9 cellular contexts compared by ENCODE assay signal in genomic region chr11:63491240-63491587, GRCh38. TPM values are rescaled to one million over a fixed set of nuclear protein-coding genes. Genes with fewer than 3 reads are reported as not detected.
DNase-seq lines count a peak whose midpoint lies in the region; ATAC-seq and TF ChIP-seq lines count a peak whose summit lies in the region.
"Had no signal": no experiment of that assay in that cellular context is flagged by ENCODE, and none has a peak within 500 bp of the region (broad histone marks: within the 10 kb centered on the region; RNA-seq: fewer than 3 reads in every experiment).

No MANE protein-coding gene starts in this region.

- peaks cover 4% of the 10 kb centered on the region for H3K9me3 Mint-ChIP-seq in activated CD4-positive, alpha-beta T cell treated with anti-CD3 and anti-CD28 coated beads, Interleukin-2, amount 10 ng/mL, durations not matched to agents 7 days and 5 days
- peaks cover 2% of the 10 kb centered on the region for H3K9me3 Mint-ChIP-seq in dendritic cell treated with granulocyte-macrophage colony-stimulating factor and Interleukin-4, amounts not matched to agents 40 ng/mL and 50 ng/mL, for 4 days

- no peak overlapping the region for H3K27ac Mint-ChIP-seq in activated CD4-positive, alpha-beta T cell treated with anti-CD3 and anti-CD28 coated beads, Interleukin-2, amount 10 ng/mL, durations not matched to agents 7 days and 5 days
- H3K27ac Mint-ChIP-seq in dendritic cell treated with granulocyte-macrophage colony-stimulating factor and Interleukin-4, amounts not matched to agents 40 ng/mL and 50 ng/mL, for 4 days, result no peak overlapping the region

- H3K27me3 ChIP-seq in thymus (ENCODE audit: control insufficient read depth, insufficient read depth), result peaks cover 3% of the 10 kb centered on the region

- no peaks in the 10 kb centered on the region for H3K36me3 ChIP-seq in mesodermal cell (ENCODE audit: control insufficient read depth, insufficient read depth, low read length)
- no peaks in the 10 kb centered on the region for H3K36me3 ChIP-seq in thymus (ENCODE audit: control insufficient read depth, insufficient read depth)

- H3K27me3 Mint-ChIP-seq in activated CD4-positive, alpha-beta T cell treated with anti-CD3 and anti-CD28 coated beads, Interleukin-2, amount 10 ng/mL, durations not matched to agents 7 days and 5 days, result peaks cover 58% of the 10 kb centered on the region
- H3K27me3 Mint-ChIP-seq in dendritic cell treated with granulocyte-macrophage colony-stimulating factor and Interleukin-4, amounts not matched to agents 40 ng/mL and 50 ng/mL, for 4 days, result peaks cover 38% of the 10 kb centered on the region

- peaks cover 11% of the 10 kb centered on the region for H3K4me1 Mint-ChIP-seq in activated CD4-positive, alpha-beta T cell treated with anti-CD3 and anti-CD28 coated beads, Interleukin-2, amount 10 ng/mL, durations not matched to agents 7 days and 5 days
- peaks cover 36% of the 10 kb centered on the region for H3K4me1 Mint-ChIP-seq in dendritic cell treated with granulocyte-macrophage colony-stimulating factor and Interleukin-4, amounts not matched to agents 40 ng/mL and 50 ng/mL, for 4 days (ENCODE audit: low read depth)

- DNase-seq in activated CD4-positive, alpha-beta T cell treated with anti-CD3 and anti-CD28 coated beads, Interleukin-2, amount 10 ng/mL, durations not matched to agents 7 days and 5 days, result no peak
- no peak for DNase-seq in activated CD4-positive, alpha-beta T cell treated with anti-CD3 and anti-CD28 coated beads for 48 hours
- DNase-seq in HEK293T (ENCODE audit: extremely low spot score), result no peak

- H3K36me3 Mint-ChIP-seq in activated CD4-positive, alpha-beta T cell treated with anti-CD3 and anti-CD28 coated beads, Interleukin-2, amount 10 ng/mL, durations not matched to agents 7 days and 5 days (ENCODE audit: low read depth), result no peaks in the 10 kb centered on the region
- no peaks in the 10 kb centered on the region for H3K36me3 Mint-ChIP-seq in dendritic cell treated with granulocyte-macrophage colony-stimulating factor and Interleukin-4, amounts not matched to agents 40 ng/mL and 50 ng/mL, for 4 days (ENCODE audit: low read depth)

- peak overlapping the region; percentile 7 for H3K4me3 ChIP-seq in mesodermal cell (ENCODE audit: extremely low read depth, insufficient read depth, low read length, poor library complexity, severe bottlenecking)
- H3K4me3 ChIP-seq in thymus (ENCODE audit: low read length), result peak overlapping the region; percentile 57

- no peak overlapping the region for H3K27ac ChIP-seq in mesodermal cell (ENCODE audit: low read depth, low read length, severe bottlenecking)
- H3K27ac ChIP-seq in thymus (ENCODE audit: low read depth), result no peak overlapping the region
- H3K27ac ChIP-seq: epithelial cell of prostate had no signal

- H3K4me3 Mint-ChIP-seq in activated CD4-positive, alpha-beta T cell treated with anti-CD3 and anti-CD28 coated beads, Interleukin-2, amount 10 ng/mL, durations not matched to agents 7 days and 5 days, result peak overlapping the region; percentile 62
- H3K4me3 Mint-ChIP-seq in dendritic cell treated with granulocyte-macrophage colony-stimulating factor and Interleukin-4, amounts not matched to agents 40 ng/mL and 50 ng/mL, for 4 days, result peak overlapping the region; percentile 78

- no peak for ATAC-seq in GM19023 (IDR thresholded peaks at IDR 0.05; ENCODE audit: unreplicated experiment)
- ATAC-seq in HG02840 (IDR thresholded peaks at IDR 0.05; ENCODE audit: low FRiP score, unreplicated experiment), result no peak

- POLR2A ChIA-PET in activated CD4-positive, alpha-beta T cell treated with anti-CD3 and anti-CD28 coated beads, Interleukin-2, amount 10 ng/mL, durations not matched to agents 7 days and 5 days (lab: Charles Lee), result no interaction called here
- POLR2A ChIA-PET in HEK293T (lab: Yijun Ruan, JAX), result no interaction called here

- no peaks in the 10 kb centered on the region for H3K4me1 ChIP-seq in mesodermal cell (ENCODE audit: control insufficient read depth, insufficient read depth, low read length, poor library complexity, severe bottlenecking)
- H3K4me1 ChIP-seq in thymus (ENCODE audit: control insufficient read depth, insufficient read depth, low read length), result peaks cover 7% of the 10 kb centered on the region

- intact Hi-C loops in dendritic cell treated with granulocyte-macrophage colony-stimulating factor and Interleukin-4, amounts not matched to agents 40 ng/mL and 50 ng/mL, for 4 days (cut with micrococcal nuclease), result loop anchor here (10.0 kb wide), 1 partner anchor 54 kb away; no protein-coding TSS in a partner anchor

- H3K9me3 ChIP-seq in mesodermal cell (ENCODE audit: control insufficient read depth, low read length) (no peaks in the 10 kb centered on the region), thymus (ENCODE audit: control insufficient read depth) (no peaks in the 10 kb centered on the region)

- CTCF ChIA-PET in activated CD4-positive, alpha-beta T cell treated with anti-CD3 and anti-CD28 coated beads, Interleukin-2, amount 10 ng/mL, durations not matched to agents 7 days and 5 days (lab: Charles Lee), result interaction anchor here (0.6 to 1.1 kb wide), 3 partner anchors 15 to 31 kb away, joined by 3 to 5 read pairs (median 4); partner anchors contain the start of gene LGALS12
- CTCF ChIA-PET in HEK293T (lab: Yijun Ruan, JAX), result no interaction called here

- WGBS in mesodermal cell (ENCODE audit: insufficient coverage in 2 of 2), 2 experiments, result 71 to 75% methylated on average over 10 to 12 of the region's 13 CpGs
- WGBS in thymus, result 4% methylated on average over 13 of the region's 13 CpGs

TF ChIP-seq in HEK293T, 16 proteins besides CTCF, POLR2A, EP300 and RAD21:
- no peak for TF ChIP-seq NFRKB (IDR thresholded peaks at IDR 0.05)
- no peak for TF ChIP-seq CTBP1 (IDR thresholded peaks at IDR 0.05; ENCODE audit: borderline replicate concordance)
- TF ChIP-seq LEF1 (IDR thresholded peaks at IDR 0.05; ENCODE audit: borderline replicate concordance), result no peak
- no peak for TF ChIP-seq ZNF384 (IDR thresholded peaks at IDR 0.05)
- TF ChIP-seq FOXA1 (IDR thresholded peaks at IDR 0.05), result no peak
- TF ChIP-seq PKNOX1 (IDR thresholded peaks at IDR 0.05), result no peak
- no peak for TF ChIP-seq ARNT (IDR thresholded peaks at IDR 0.05)
- TF ChIP-seq L3MBTL2 (conservative IDR thresholded peaks at IDR 0.05), result no peak
- TF ChIP-seq FOXM1 (IDR thresholded peaks at IDR 0.05; ENCODE audit: borderline replicate concordance), result no peak
- TF ChIP-seq BHLHE40 (IDR thresholded peaks at IDR 0.05; ENCODE audit: borderline replicate concordance), result no peak
- TF ChIP-seq HDGF (IDR thresholded peaks at IDR 0.05; ENCODE audit: borderline replicate concordance), result no peak
- TF ChIP-seq FOXK2 (IDR thresholded peaks at IDR 0.05), result no peak
- TF ChIP-seq TARDBP (IDR thresholded peaks at IDR 0.05), result no peak
- TF ChIP-seq SP1 (IDR thresholded peaks at IDR 0.05), result no peak
- no peak for TF ChIP-seq SUZ12 (IDR thresholded peaks at IDR 0.05)

RNA-seq across cellular contexts. Expression of gene PLAAT5, which starts 0.2 kb away (rescaled TPM):
- not detected for total RNA-seq in activated CD4-positive, alpha-beta T cell treated with anti-CD3 and anti-CD28 coated beads, Interleukin-2, amount 10 ng/mL, durations not matched to agents 7 days and 5 days
- not detected for polyA plus RNA-seq in mesodermal cell (2013, experiment 1 of 2)
- not detected for polyA plus RNA-seq in mesodermal cell (2013, experiment 2 of 2)
- 0.11 TPM for polyA plus RNA-seq in thymus

RNA-seq across cellular contexts. Expression of gene LGALS12, which starts 14.7 kb away (rescaled TPM):
- not detected for total RNA-seq in activated CD4-positive, alpha-beta T cell treated with anti-CD3 and anti-CD28 coated beads, Interleukin-2, amount 10 ng/mL, durations not matched to agents 7 days and 5 days
- not detected for polyA plus RNA-seq in mesodermal cell (2013, experiment 1 of 2)
- polyA plus RNA-seq in mesodermal cell (2013, experiment 2 of 2), result not detected
- polyA plus RNA-seq in thymus, result 0.21 TPM

RNA-seq across cellular contexts. Expression of gene PLAAT4, which starts 45.4 kb away (rescaled TPM):
- 100 to 1,000 TPM; 136 to 137 TPM for total RNA-seq in activated CD4-positive, alpha-beta T cell treated with anti-CD3 and anti-CD28 coated beads, Interleukin-2, amount 10 ng/mL, durations not matched to agents 7 days and 5 days
- polyA plus RNA-seq in mesodermal cell (2013, experiment 1 of 2), result not detected
- polyA plus RNA-seq in mesodermal cell (2013, experiment 2 of 2), result not detected
- 109 TPM for polyA plus RNA-seq in thymus
